Comparison of ENCODE assay signal across 11 cellular contexts in genomic region chr2:147558620-147559019, GRCh38.
"Had no signal": no experiment of that assay in that cellular context is flagged by ENCODE, and none has a peak within 500 bp of the region (broad histone marks: within the 10 kb centered on the region; RNA-seq: fewer than 3 reads in every experiment).

No MANE protein-coding gene starts in this region.

- H3K27ac ChIP-seq: ascending aorta, dorsolateral prefrontal cortex, esophagus muscularis mucosa, prostate gland, testis had no signal

- H3K36me3 ChIP-seq: ascending aorta, esophagus muscularis mucosa, prostate gland had no signal

- H3K4me1 ChIP-seq: ascending aorta, prostate gland, testis had no signal

- ATAC-seq: activated CD8-positive, alpha-beta T cell treated with anti-CD3 and anti-CD28 coated beads for 36 hours; activated naive CD8-positive, alpha-beta T cell treated with anti-CD3 and anti-CD28 coated beads, Interleukin-2, amount 50 U/mL, for 24 hours had no signal

- H3K27me3 ChIP-seq: ascending aorta, esophagus muscularis mucosa, testis had no signal

- H3K4me3 ChIP-seq: ascending aorta, dorsolateral prefrontal cortex, esophagus muscularis mucosa, prostate gland, testis had no signal

- H3K9me3 ChIP-seq: ascending aorta, esophagus muscularis mucosa, prostate gland, testis had no signal

- DNase-seq: activated CD8-positive, alpha-beta memory T cell treated with anti-CD3 and anti-CD28 coated beads, Interleukin-2, amount 50 U/mL, for 48 hours; activated CD8-positive, alpha-beta T cell treated with anti-CD3 and anti-CD28 coated beads for 36 hours; activated naive CD8-positive, alpha-beta T cell treated with anti-CD3 and anti-CD28 coated beads, Interleukin-2, amount 50 U/mL, for 24 hours; dorsolateral prefrontal cortex; glutamatergic neuron; stimulated activated CD4-positive, alpha-beta T cell treated with anti-CD3 and anti-CD28 coated beads, Interleukin-4, amount 100 ng/mL, for 1 hour; stimulated activated CD8-positive, alpha-beta memory T cell treated with anti-CD3 and anti-CD28 coated beads, Interleukin-4, amount 100 ng/mL, for 48 hours; testis had no signal
